ENCODE assay signal across 9 cellular contexts in genomic region chr1:226723640-226724532, GRCh38. TPM values are rescaled to one million over a fixed set of nuclear protein-coding genes. Genes with fewer than 3 reads are reported as not detected.
A peak's percentile ranks its signal among the peaks of the same experiment; 100 is the strongest.
DNase-seq lines count a peak whose midpoint lies in the region; ATAC-seq lines count a peak whose summit lies in the region.
"Had no signal": no experiment of that assay in that cellular context is flagged by ENCODE, and none has a peak within 500 bp of the region (broad histone marks: within the 10 kb centered on the region; RNA-seq: fewer than 3 reads in every experiment).

No MANE protein-coding gene starts in this region.

- H3K27ac ChIP-seq in aorta (ENCODE audit: low read depth in 1 of 2, low read length in 2 of 2) = no peak overlapping the region
- H3K27ac ChIP-seq: VCaP had no signal

- ATAC-seq in aorta (ENCODE audit: low FRiP score) = peak; percentile 54
- ATAC-seq in GM18873 (IDR thresholded peaks at IDR 0.05; ENCODE audit: low FRiP score, unreplicated experiment) = no peak
- no peak for ATAC-seq in HG02938 (IDR thresholded peaks at IDR 0.05; ENCODE audit: unreplicated experiment)

- DNase-seq in T-helper 2 cell treated with Interferon-gamma antibody and Interleukin-4, amounts not matched to agents 5 μg/mL and 100 μg/mL, for 36 hours (ENCODE audit: low spot score) = no peak
- DNase-seq in T-helper 2 cell (no peak), NCI-H2171 treated with DMSO at 0.1 percent for 48 hours (lab: John Stamatoyannopoulos, UW) (peak; percentile 92), astrocyte of the hippocampus (ENCODE audit: low read depth, low spot score) (peak; percentile 85), left kidney (ENCODE audit: low read depth, low spot score) (peak; percentile 94), aorta (no peak)

- no peaks in the 10 kb centered on the region for H3K27me3 Mint-ChIP-seq in T-helper 2 cell treated with Interferon-gamma antibody and Interleukin-4, amounts not matched to agents 5 μg/mL and 100 μg/mL, for 36 hours (ENCODE audit: low read depth)

- H3K9me3 ChIP-seq in aorta (ENCODE audit: control insufficient read depth, low read length) = no peaks in the 10 kb centered on the region

- H3K36me3 Mint-ChIP-seq in T-helper 2 cell treated with Interferon-gamma antibody and Interleukin-4, amounts not matched to agents 5 μg/mL and 100 μg/mL, for 36 hours (ENCODE audit: low read depth) = peaks cover 67% of the 10 kb centered on the region

- peaks cover 80% of the 10 kb centered on the region for H3K4me1 Mint-ChIP-seq in T-helper 2 cell treated with Interferon-gamma antibody and Interleukin-4, amounts not matched to agents 5 μg/mL and 100 μg/mL, for 36 hours (ENCODE audit: low read depth)

- intact Hi-C loops in aorta (cut with DNase I) = no loop called here

- peak overlapping the region; percentile 70 for H3K27ac Mint-ChIP-seq in T-helper 2 cell treated with Interferon-gamma antibody and Interleukin-4, amounts not matched to agents 5 μg/mL and 100 μg/mL, for 36 hours

- no peaks in the 10 kb centered on the region for H3K27me3 ChIP-seq in aorta (ENCODE audit: control insufficient read depth in 1 of 2, insufficient read depth in 2 of 2, low read length in 1 of 2)

- H3K4me3 ChIP-seq in aorta (ENCODE audit: low read length in 2 of 2) = no peak overlapping the region

- H3K4me1 ChIP-seq in aorta (ENCODE audit: control insufficient read depth in 1 of 2, insufficient read depth in 2 of 2, low read length in 2 of 2) = no peaks in the 10 kb centered on the region

- WGBS in aorta, 2 donors = 50% methylated on average over 13 of the region's 13 CpGs

- H3K9me3 Mint-ChIP-seq in T-helper 2 cell treated with Interferon-gamma antibody and Interleukin-4, amounts not matched to agents 5 μg/mL and 100 μg/mL, for 36 hours = no peaks in the 10 kb centered on the region

- H3K36me3 ChIP-seq in aorta (ENCODE audit: control insufficient read depth in 1 of 2, insufficient read depth in 2 of 2, low read length in 1 of 2) = no peaks in the 10 kb centered on the region

- H3K4me3 Mint-ChIP-seq in T-helper 2 cell treated with Interferon-gamma antibody and Interleukin-4, amounts not matched to agents 5 μg/mL and 100 μg/mL, for 36 hours = peak overlapping the region; percentile 69

RNA-seq across cellular contexts. Expression of gene ITPKB, which starts 15.2 kb away (rescaled TPM):
- total RNA-seq in aorta = 10 to 100 TPM; 16.8 to 31.8 TPM
- polyA plus RNA-seq in aorta = 1 to 10 TPM; 2.1 to 6.6 TPM

Comparison
In these comparisons a context has a peak if more than half of its experiments do, and no peak if none do; other contexts are left out.
1. DNase-seq: peak in NCI-H2171 treated with DMSO at 0.1 percent for 48 hours (single experiment), astrocyte of the hippocampus (single experiment) and left kidney (single experiment); none in T-helper 2 cell treated with Interferon-gamma antibody and Interleukin-4, amounts not matched to agents 5 μg/mL and 100 μg/mL, for 36 hours (single experiment), T-helper 2 cell (0 of 5) and aorta (0 of 2).